ENCODE assay signal across 16 cellular contexts in the genomic region with DNA sequence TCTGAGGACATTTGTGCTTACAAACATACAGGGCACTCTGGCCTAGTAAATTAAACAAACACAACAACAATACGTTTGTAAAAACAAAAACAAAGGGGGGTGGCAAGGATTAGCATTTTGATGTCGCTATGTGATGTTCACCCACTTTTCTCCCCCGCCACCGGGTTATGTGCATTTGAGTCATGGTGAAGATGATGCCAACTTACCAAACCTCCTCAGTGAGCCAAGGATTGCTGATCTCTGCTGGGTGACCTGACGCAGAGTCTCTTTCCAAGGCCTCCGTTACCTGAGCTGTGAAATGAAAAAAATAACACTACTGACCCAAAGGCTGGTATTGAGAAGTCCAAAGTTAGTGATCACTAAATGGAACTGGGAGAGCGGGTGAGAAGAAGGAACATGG.
A peak's percentile ranks its signal among the peaks of the same experiment; 100 is the strongest.
DNase-seq lines count a peak whose midpoint lies in the region; ATAC-seq and TF ChIP-seq lines count a peak whose summit lies in the region.
"Had no signal": no experiment of that assay in that cellular context is flagged by ENCODE, and none has a peak within 500 bp of the region (broad histone marks: within the 10 kb centered on the region; RNA-seq: fewer than 3 reads in every experiment).

No MANE protein-coding gene starts in this region.

- H3K4me3 Mint-ChIP-seq in chondrocyte (ENCODE audit: unreplicated experiment), result no peak overlapping the region
- no peak overlapping the region for H3K4me3 Mint-ChIP-seq in CD14-positive monocyte
- H3K4me3 Mint-ChIP-seq: CD8-positive, alpha-beta T cell; IgD-negative memory B cell had no signal

- H2AFZ ChIP-seq in osteoblast (ENCODE audit: low read length), result no peak overlapping the region
- H2AFZ ChIP-seq: GM23248 had no signal

- H3K9me3 Mint-ChIP-seq in chondrocyte (ENCODE audit: low read depth) (no peaks in the 10 kb centered on the region), CD14-positive monocyte (no peaks in the 10 kb centered on the region)
- H3K9me3 Mint-ChIP-seq: CD8-positive, alpha-beta T cell; IgD-negative memory B cell had no signal

- DNase-seq in M059J (ENCODE audit: low read depth) (peak; percentile 46), chondrocyte (ENCODE audit: low spot score) (no peak), osteoblast (ENCODE audit: insufficient read length, low spot score, missing footprints) (peak; percentile 53), CD14-positive monocyte (ENCODE audit: low spot score) (no peak), kidney glomerular epithelial cell (lab: John Stamatoyannopoulos, UW) (no peak)
- DNase-seq: BE2C; Caco-2; CD8-positive, alpha-beta T cell; DND-41; GF-D8; H7 had no signal

- H3K27ac Mint-ChIP-seq in chondrocyte (ENCODE audit: unreplicated experiment), result peak overlapping the region; percentile 66
- peak overlapping the region in 3 of 7 donors; percentile 8 to 83 (median 40) for H3K27ac Mint-ChIP-seq in CD14-positive monocyte
- H3K27ac Mint-ChIP-seq: CD8-positive, alpha-beta T cell had no signal

- no peaks in the 10 kb centered on the region for H3K27me3 ChIP-seq in osteoblast (ENCODE audit: insufficient read depth, low read length)
- H3K27me3 ChIP-seq: BE2C had no signal

- H4K20me1 ChIP-seq in osteoblast (ENCODE audit: insufficient read depth, low read length), result no peaks in the 10 kb centered on the region

- H3K4me3 ChIP-seq in osteoblast (ENCODE audit: insufficient read depth, low read length), result no peak overlapping the region
- H3K4me3 ChIP-seq: A549, GM23248 had no signal

- no peak for ATAC-seq in HG03025 (IDR thresholded peaks at IDR 0.05; ENCODE audit: low FRiP score, unreplicated experiment)
- ATAC-seq: A549; CD8-positive, alpha-beta T cell had no signal

- no peaks in the 10 kb centered on the region for H3K9me3 ChIP-seq in osteoblast (ENCODE audit: low read depth, low read length)
- H3K9me3 ChIP-seq: A549, BE2C, Caco-2 had no signal

- no peaks in the 10 kb centered on the region for H3K36me3 Mint-ChIP-seq in chondrocyte (ENCODE audit: low read depth)
- H3K36me3 Mint-ChIP-seq in CD14-positive monocyte, result peaks cover 56 to 65% of the 10 kb centered on the region in 2 donors
- H3K36me3 Mint-ChIP-seq: CD8-positive, alpha-beta T cell had no signal

- H3K27me3 Mint-ChIP-seq in chondrocyte (ENCODE audit: low read depth) (no peaks in the 10 kb centered on the region), CD14-positive monocyte (ENCODE audit: low read depth in 3 of 3) (no peaks in the 10 kb centered on the region)
- H3K27me3 Mint-ChIP-seq: IgD-negative memory B cell had no signal

- TF ChIP-seq CTCF in chondrocyte (IDR thresholded peaks at IDR 0.05) (no peak), osteoblast (IDR thresholded peaks at IDR 0.05; ENCODE audit: extremely low read depth, low read depth, low read length) (no peak), CD14-positive monocyte (IDR thresholded peaks at IDR 0.05) (no peak)

- no peak overlapping the region for H3K4me2 ChIP-seq in osteoblast (ENCODE audit: insufficient read depth, low read length)
- H3K4me2 ChIP-seq: A549 had no signal

- H3K79me2 ChIP-seq in osteoblast (ENCODE audit: insufficient read depth, low read length), result no peaks in the 10 kb centered on the region

- no peaks in the 10 kb centered on the region for H3K36me3 ChIP-seq in osteoblast (ENCODE audit: insufficient read depth, low read length)
- H3K36me3 ChIP-seq: BE2C had no signal

- H3K4me1 Mint-ChIP-seq in chondrocyte (ENCODE audit: low read depth) (peaks cover 8% of the 10 kb centered on the region), CD14-positive monocyte (peaks cover 18% of the 10 kb centered on the region)

- peaks cover 14% of the 10 kb centered on the region for H3K4me1 ChIP-seq in osteoblast (ENCODE audit: insufficient read depth, low read length)
- H3K4me1 ChIP-seq: BE2C had no signal

- intact Hi-C loops in CD14-positive monocyte (cut with micrococcal nuclease), result loop anchor here (10.0 kb wide), 1 partner anchor 49 kb away; no protein-coding TSS in a partner anchor

- no peak overlapping the region for H3K27ac ChIP-seq in osteoblast (ENCODE audit: low read depth, low read length)
- H3K27ac ChIP-seq: A549, C4-2B, GM23248 had no signal

Comparison
In these comparisons a context has a peak if more than half of its experiments do, and no peak if none do; other contexts are left out.
1. DNase-seq: peak in M059J (single experiment) and osteoblast (single experiment); none in chondrocyte (single experiment), CD14-positive monocyte (single experiment) and kidney glomerular epithelial cell (single experiment).